In genomic region chr6:133953634-133954415, GRCh38 we compare ENCODE assay signal across 8 cellular contexts.
DNase-seq lines count a peak whose midpoint lies in the region; ATAC-seq and TF ChIP-seq lines count a peak whose summit lies in the region.

No MANE protein-coding gene starts in this region.

- DNase-seq in NCI-H524 (lab: John Stamatoyannopoulos, UW) (peak; percentile 45 to 71), NCI-H524 treated with DMSO at 0.1 percent for 48 hours (lab: John Stamatoyannopoulos, UW) (no peak), globus pallidus (ENCODE audit: low spot score) (peak; percentile 24), SIG-M5 (lab: John Stamatoyannopoulos, UW) (no peak)

- peak overlapping the region; percentile 92 for H3K9ac ChIP-seq in SU-DHL-6 (ENCODE audit: low read length)

- H3F3A ChIP-seq in SU-DHL-6 (ENCODE audit: insufficient read depth) = peaks cover 8% of the 10 kb centered on the region; the same call in 1 of the 2 replicates

- H3K79me2 ChIP-seq in SU-DHL-6 (ENCODE audit: insufficient read depth, low read length) = peaks cover 58% of the 10 kb centered on the region

- H3K27ac ChIP-seq in SU-DHL-6 (ENCODE audit: low read depth, low read length) = no peak overlapping the region
- peak overlapping the region in 20 of 21 experiments; percentile 80 to 96 (median 91) for H3K27ac ChIP-seq in skin epidermis

- peak overlapping the region; percentile 86 for H2AFZ ChIP-seq in SU-DHL-6 (ENCODE audit: low read depth, low read length, severe bottlenecking)

- H3K36me3 ChIP-seq in SU-DHL-6 (ENCODE audit: low read length) = no peaks in the 10 kb centered on the region

- peak overlapping the region; percentile 93 for H3K4me3 ChIP-seq in SU-DHL-6 (ENCODE audit: insufficient read depth, low read length, poor library complexity, severe bottlenecking)
- H3K4me3 ChIP-seq in skin epidermis = peak overlapping the region; percentile 94 to 100 (median 95)

- ATAC-seq in HG03097 (IDR thresholded peaks at IDR 0.05; ENCODE audit: low FRiP score, unreplicated experiment) (no peak), GM19023 (IDR thresholded peaks at IDR 0.05; ENCODE audit: unreplicated experiment) (no peak)

- peak overlapping the region; percentile 98 for H3K4me2 ChIP-seq in SU-DHL-6 (ENCODE audit: low read depth, low read length, poor library complexity, severe bottlenecking)

- no peaks in the 10 kb centered on the region for H3K9me3 ChIP-seq in SU-DHL-6 (ENCODE audit: insufficient read depth, low read length)

- TF ChIP-seq CTCF in SU-DHL-6 (IDR thresholded peaks at IDR 0.05; ENCODE audit: insufficient read depth, low read length, poor library complexity, severe bottlenecking) = no peak

- no peaks in the 10 kb centered on the region for H3K9me2 ChIP-seq in SU-DHL-6 (replicated peaks; ENCODE audit: insufficient read depth, low read length)

- peaks cover 33% of the 10 kb centered on the region; the same call in 1 of the 2 replicates for H4K20me1 ChIP-seq in SU-DHL-6 (ENCODE audit: low read depth, low read length)

- no peaks in the 10 kb centered on the region for H3K27me3 ChIP-seq in SU-DHL-6 (ENCODE audit: low read length)

Comparison
In these comparisons a context has a peak if more than half of its experiments do, and no peak if none do; other contexts are left out.
1. DNase-seq: peak in NCI-H524 (2 of 2) and globus pallidus (single experiment); none in NCI-H524 treated with DMSO at 0.1 percent for 48 hours (single experiment) and SIG-M5 (single experiment).